Comparison of ENCODE assay signal across 1 cellular context in genomic region chr15:28286031-28286430, GRCh38.
TF ChIP-seq lines count a peak whose summit lies in the region.

No MANE protein-coding gene starts in this region.

TF ChIP-seq in GM23338, 12 proteins besides CTCF, POLR2A, EP300 and RAD21 (continued from another document):
- TF ChIP-seq ZNF462 (CRISPR knock-in tag; IDR thresholded peaks at IDR 0.05): no peak
- TF ChIP-seq REST (IDR thresholded peaks at IDR 0.05; ENCODE audit: unreplicated experiment): no peak
- no peak for TF ChIP-seq EZH2phosphoT487 (IDR thresholded peaks at IDR 0.05; ENCODE audit: unreplicated experiment)
- TF ChIP-seq ZNF114 (CRISPR knock-in tag; IDR thresholded peaks at IDR 0.05): no peak
- no peak for TF ChIP-seq NANOG (IDR thresholded peaks at IDR 0.05; ENCODE audit: borderline replicate concordance)
- no peak for TF ChIP-seq EZH2 (IDR thresholded peaks at IDR 0.05; ENCODE audit: low read depth, unreplicated experiment)
